In genomic region chr10:31095677-31096076, GRCh38 we compare ENCODE assay signal across 17 cellular contexts.
"Had no signal": no experiment of that assay in that cellular context is flagged by ENCODE, and none has a peak within 500 bp of the region (broad histone marks: within the 10 kb centered on the region; RNA-seq: fewer than 3 reads in every experiment).

No MANE protein-coding gene starts in this region.

- H3K36me3 Mint-ChIP-seq: activated naive CD8-positive, alpha-beta T cell treated with anti-CD3 and anti-CD28 coated beads, Interleukin-2, amount 10 ng/mL, durations not matched to agents 7 days and 5 days; memory B cell; type B pancreatic cell had no signal

- ATAC-seq: body of pancreas, SK-N-SH treated with all-trans-retinoic acid at 6 μM for 48 hours had no signal

- DNase-seq: activated naive CD8-positive, alpha-beta T cell treated with anti-CD3 and anti-CD28 coated beads, Interleukin-2, amount 10 ng/mL, durations not matched to agents 7 days and 5 days; body of pancreas; dermis blood vessel endothelial cell; effector memory CD4-positive, alpha-beta T cell; esophagus squamous epithelium; SIG-M5; stimulated activated CD4-positive, alpha-beta T cell treated with anti-CD3 and anti-CD28 coated beads, Interleukin-12 subunit alpha, Interleukin-12 subunit beta, amount 100 ng/mL, for 4 hours; stimulated activated CD4-positive, alpha-beta T cell treated with anti-CD3 and anti-CD28 coated beads, Interleukin-2, amount 100 ng/mL, for 24 hours; stomach; T-helper 1 cell; T-helper 9 cell; testis had no signal

- H3K27ac Mint-ChIP-seq: activated naive CD8-positive, alpha-beta T cell treated with anti-CD3 and anti-CD28 coated beads, Interleukin-2, amount 10 ng/mL, durations not matched to agents 7 days and 5 days; memory B cell; progenitor cell of endocrine pancreas; type B pancreatic cell had no signal

- H3K9me3 Mint-ChIP-seq: activated naive CD8-positive, alpha-beta T cell treated with anti-CD3 and anti-CD28 coated beads, Interleukin-2, amount 10 ng/mL, durations not matched to agents 7 days and 5 days; memory B cell; type B pancreatic cell had no signal

- H3K4me3 Mint-ChIP-seq: activated naive CD8-positive, alpha-beta T cell treated with anti-CD3 and anti-CD28 coated beads, Interleukin-2, amount 10 ng/mL, durations not matched to agents 7 days and 5 days; memory B cell; neural crest cell; type B pancreatic cell had no signal
